Comparison of ENCODE assay signal across 2 cellular contexts in genomic region chr1:43499882-43500281, GRCh38.
TF ChIP-seq lines count a peak whose summit lies in the region.

No MANE protein-coding gene starts in this region.

TF ChIP-seq in HepG2, 621 proteins besides CTCF, POLR2A, EP300 and RAD21:
- TF ChIP-seq BATF2 (CRISPR knock-in tag; IDR thresholded peaks at IDR 0.05) (no peak), SMAD9 (CRISPR knock-in tag; IDR thresholded peaks at IDR 0.05) (no peak), NRL (CRISPR knock-in tag; IDR thresholded peaks at IDR 0.05; ENCODE audit: borderline replicate concordance) (no peak), YY1 (IDR thresholded peaks at IDR 0.05; ENCODE audit: insufficient read depth, insufficient replicate concordance, low read depth, low read length) (peak; percentile 39), ARNT (IDR thresholded peaks at IDR 0.05) (no peak), HNF4A (CRISPR knock-in tag; IDR thresholded peaks at IDR 0.05) (no peak), STAG1 (CRISPR knock-in tag; IDR thresholded peaks at IDR 0.05) (peak; percentile 27; the same call in 1 of the 2 replicates), ZFP91 (CRISPR knock-in tag; IDR thresholded peaks at IDR 0.05; ENCODE audit: borderline replicate concordance) (no peak), GTF2F1 (IDR thresholded peaks at IDR 0.05; ENCODE audit: low read length) (no peak), GPBP1L1 (CRISPR knock-in tag; IDR thresholded peaks at IDR 0.05) (no peak)
TF ChIP-seq in HepG2: peak in this region for 2.

TF ChIP-seq in SK-N-SH treated with all-trans-retinoic acid at 6 μM for 48 hours, 23 proteins besides CTCF, POLR2A, EP300 and RAD21:
- TF ChIP-seq ZNF565 (CRISPR knock-in tag; conservative IDR thresholded peaks at IDR 0.05; ENCODE audit: low read depth) (no peak), ARNTL (CRISPR knock-in tag; IDR thresholded peaks at IDR 0.05; ENCODE audit: borderline replicate concordance, low read depth) (no peak), ESRRG (CRISPR knock-in tag; IDR thresholded peaks at IDR 0.05) (no peak), BACH2 (CRISPR knock-in tag; IDR thresholded peaks at IDR 0.05; ENCODE audit: borderline replicate concordance) (no peak), SNAI2 (CRISPR knock-in tag; IDR thresholded peaks at IDR 0.05) (no peak), TSHZ2 (CRISPR knock-in tag; IDR thresholded peaks at IDR 0.05) (no peak), PATZ1 (CRISPR knock-in tag; IDR thresholded peaks at IDR 0.05; ENCODE audit: borderline replicate concordance) (no peak), CREB5 (CRISPR knock-in tag; IDR thresholded peaks at IDR 0.05; ENCODE audit: low read depth) (no peak), ZFP3 (CRISPR knock-in tag; IDR thresholded peaks at IDR 0.05) (no peak), ZNF8 (CRISPR knock-in tag; IDR thresholded peaks at IDR 0.05) (no peak), OSR1 (CRISPR knock-in tag; IDR thresholded peaks at IDR 0.05) (no peak), TOX (CRISPR knock-in tag; IDR thresholded peaks at IDR 0.05; ENCODE audit: borderline replicate concordance) (no peak), ZC3H10 (CRISPR knock-in tag; IDR thresholded peaks at IDR 0.05) (no peak), RARB (CRISPR knock-in tag; IDR thresholded peaks at IDR 0.05) (no peak), ISL1 (CRISPR knock-in tag; IDR thresholded peaks at IDR 0.05) (no peak)
